ENCODE assay signal across 19 cellular contexts in genomic region chr15:90910441-90911301, GRCh38. TPM values are rescaled to one million over a fixed set of nuclear protein-coding genes. Genes with fewer than 3 reads are reported as not detected.
DNase-seq lines count a peak whose midpoint lies in the region; ATAC-seq, FAIRE-seq and TF ChIP-seq lines count a peak whose summit lies in the region.
"Had no signal": no experiment of that assay in that cellular context is flagged by ENCODE, and none has a peak within 500 bp of the region (broad histone marks: within the 10 kb centered on the region; RNA-seq: fewer than 3 reads in every experiment).

No MANE protein-coding gene starts in this region.

- H3K27me3 Mint-ChIP-seq in Calu3 (ENCODE audit: unreplicated experiment): no peaks in the 10 kb centered on the region
- H3K27me3 Mint-ChIP-seq: B cell; CD4-positive, alpha-beta T cell had no signal

- H3K9me3 ChIP-seq in right lobe of liver: no peaks in the 10 kb centered on the region
- no peaks in the 10 kb centered on the region for H3K9me3 ChIP-seq in HepG2 (ENCODE audit: low read length)
- no peaks in the 10 kb centered on the region for H3K9me3 ChIP-seq in neuronal stem cell (replicated peaks in 1 of 2; ENCODE audit: control insufficient read depth in 2 of 2, insufficient read depth in 1 of 2, low read depth in 1 of 2, low read length in 2 of 2)

- BruUV-seq in HepG2 (replicated peaks; lab: Mats Ljungman, UMichigan): no TSS peak
- no TSS peak for BruUV-seq in Calu3 (replicated peaks; lab: Mats Ljungman, UMichigan)

- FAIRE-seq in HepG2 (lab: Jason Lieb, UNC): no peak
- FAIRE-seq: A204.1, G401.6, GM12891, H1 had no signal

- intact Hi-C loops in right lobe of liver (cut with DNase I): loop anchor here in 1 of 2 donors (10.0 kb wide), 1 partner anchor 266 kb away; no protein-coding TSS in a partner anchor
- intact Hi-C loops in HepG2 (cut with micrococcal nuclease; ENCODE audit: unreplicated experiment): no loop called here
- intact Hi-C loops in dorsolateral prefrontal cortex (cut with DNase I): no loop called here
- intact Hi-C loops in Calu3 (cut with micrococcal nuclease; ENCODE audit: unreplicated experiment): no loop called here

- no peak overlapping the region for H3K27ac Mint-ChIP-seq in Calu3 (ENCODE audit: unreplicated experiment)
- H3K27ac Mint-ChIP-seq: B cell; CD4-positive, alpha-beta T cell had no signal

- TF ChIP-seq RAD21 in HepG2 (CRISPR knock-in tag; IDR thresholded peaks at IDR 0.05): no peak

- no peak overlapping the region for H3K4me3 Mint-ChIP-seq in Calu3 (ENCODE audit: low read depth, unreplicated experiment)
- H3K4me3 Mint-ChIP-seq: B cell; CD4-positive, alpha-beta T cell had no signal

- no peak overlapping the region for H4K91ac ChIP-seq in neuronal stem cell (ENCODE audit: low read depth, low read length, poor library complexity)

- peaks cover 21% of the 10 kb centered on the region for H3K36me3 Mint-ChIP-seq in Calu3 (ENCODE audit: insufficient read depth, unreplicated experiment)

- no peak overlapping the region for H2AFZ ChIP-seq in HepG2 (ENCODE audit: low read length)
- no peak overlapping the region for H2AFZ ChIP-seq in neuronal stem cell (ENCODE audit: low read length)

- H3K4me1 Mint-ChIP-seq in Calu3 (ENCODE audit: low read depth, unreplicated experiment): no peaks in the 10 kb centered on the region

- H3K9me3 Mint-ChIP-seq in Calu3 (ENCODE audit: low read depth, unreplicated experiment): no peaks in the 10 kb centered on the region
- H3K9me3 Mint-ChIP-seq: CD4-positive, alpha-beta T cell had no signal

- TF ChIP-seq EP300 in HepG2 (IDR thresholded peaks at IDR 0.05; ENCODE audit: low read depth in 2 of 2, low read length in 2 of 2) (no peak), HepG2 (CRISPR knock-in tag; IDR thresholded peaks at IDR 0.05; ENCODE audit: borderline replicate concordance) (no peak)

- no peak overlapping the region for H4K8ac ChIP-seq in neuronal stem cell (ENCODE audit: low read depth, low read length)

- no peak overlapping the region for H2AK5ac ChIP-seq in neuronal stem cell (ENCODE audit: low read depth, low read length)

- H3K4me1 ChIP-seq in right lobe of liver (peaks cover 0 to 12% (median 0%) of the 10 kb centered on the region in 4 donors), HepG2 (ENCODE audit: insufficient read depth, low read length) (no peaks in the 10 kb centered on the region), neuronal stem cell (ENCODE audit: control insufficient read depth in 2 of 2, insufficient read depth in 1 of 2, low read depth in 1 of 2, low read length in 2 of 2) (no peaks in the 10 kb centered on the region)

- WGBS in right lobe of liver (ENCODE audit: insufficient coverage, low coverage, low lambda C conversion rate, missing lambda C conversion rate): 94% methylated on average over 7 of the region's 24 CpGs
- 97% methylated on average over 11 of the region's 24 CpGs for WGBS in HepG2 (ENCODE audit: low lambda C conversion rate)
- WGBS in neuronal stem cell (ENCODE audit: extremely low coverage in 2 of 2, insufficient read length in 2 of 2, insufficient replicate concordance in 1 of 2), 2 donors: no CpG with 5 or more reads among the region's 24 CpGs

- H3K4me2 ChIP-seq in HepG2 (ENCODE audit: low read depth, low read length) (no peak overlapping the region), neuronal stem cell (ENCODE audit: insufficient read depth, low read length, poor library complexity, severe bottlenecking) (no peak overlapping the region)

- no peaks in the 10 kb centered on the region for H3K79me2 ChIP-seq in HepG2 (ENCODE audit: insufficient read depth, low read length)

- ATAC-seq in right lobe of liver: no peak
- ATAC-seq in HepG2: no peak
- no peak for ATAC-seq in GM21381 (IDR thresholded peaks at IDR 0.05; ENCODE audit: unreplicated experiment)
- ATAC-seq: HCT116 had no signal

- TF ChIP-seq POLR2A in right lobe of liver (IDR thresholded peaks at IDR 0.05): no peak
- TF ChIP-seq POLR2A in HepG2 (IDR thresholded peaks at IDR 0.05; ENCODE audit: insufficient read depth in 1 of 2, low read depth in 2 of 2, low read length in 2 of 2): no peak

- no peaks in the 10 kb centered on the region for H4K20me1 ChIP-seq in HepG2 (ENCODE audit: insufficient read depth, low read length)

- H3K23ac ChIP-seq in neuronal stem cell (ENCODE audit: low read depth, low read length, poor library complexity): peak overlapping the region; percentile 20

- in situ Hi-C loops in HepG2 (cut with HindIII; ENCODE audit: extremely low pct_ligation_motif_present, low pct_unique_long_range_greater_than_20kb): no loop called here

- no peak overlapping the region for H3K14ac ChIP-seq in neuronal stem cell (ENCODE audit: low read length)

- no peak overlapping the region for H2BK12ac ChIP-seq in neuronal stem cell (ENCODE audit: low read length)

- H2BK15ac ChIP-seq in neuronal stem cell (ENCODE audit: low read length): no peak overlapping the region

- POLR2A ChIA-PET in HepG2 (lab: Yijun Ruan, JAX): no interaction called here

- H3K9ac ChIP-seq in HepG2 (ENCODE audit: insufficient read depth, low read depth, low read length) (no peak overlapping the region), neuronal stem cell (ENCODE audit: low read depth, low read length, poor library complexity) (peak overlapping the region; percentile 21)

- H3K27ac ChIP-seq in right lobe of liver: no peak overlapping the region
- H3K27ac ChIP-seq in HepG2 (ENCODE audit: extremely low read length, insufficient read depth, low read length): no peak overlapping the region
- H3K27ac ChIP-seq in dorsolateral prefrontal cortex: peak overlapping the region in 40 of 59 donors; percentile 22 to 100 (median 98)
- H3K27ac ChIP-seq in neuronal stem cell (replicated peaks; ENCODE audit: low read length): no peak overlapping the region
- H3K27ac ChIP-seq in substantia nigra (ENCODE audit: low read depth, low read length, poor library complexity, severe bottlenecking): peak overlapping the region; percentile 6

- H3K27me3 ChIP-seq in right lobe of liver (no peaks in the 10 kb centered on the region), HepG2 (ENCODE audit: control insufficient read depth in 1 of 2, insufficient read depth in 2 of 2, low read length in 2 of 2) (no peaks in the 10 kb centered on the region), dorsolateral prefrontal cortex (no peaks in the 10 kb centered on the region), neuronal stem cell (ENCODE audit: control insufficient read depth in 3 of 3, insufficient read depth in 3 of 3, low read depth in 1 of 3, low read length in 3 of 3) (no peaks in the 10 kb centered on the region), H7 (ENCODE audit: control insufficient read depth, insufficient read depth, low read length) (no peaks in the 10 kb centered on the region)

- H3K4me3 ChIP-seq in right lobe of liver (no peak overlapping the region), HepG2 (replicated peaks in 1 of 3; ENCODE audit: insufficient read depth in 1 of 3, low read depth in 2 of 3, low read length in 3 of 3) (no peak overlapping the region), dorsolateral prefrontal cortex (no peak overlapping the region), neuronal stem cell (ENCODE audit: low read length in 2 of 2) (no peak overlapping the region), H7 (ENCODE audit: insufficient read depth, low read depth, low read length) (no peak overlapping the region)

- H3K36me3 ChIP-seq in right lobe of liver: peaks cover 5 to 89% (median 57%) of the 10 kb centered on the region in 4 donors
- H3K36me3 ChIP-seq in HepG2 (replicated peaks in 1 of 2; ENCODE audit: control insufficient read depth in 1 of 2, insufficient read depth in 2 of 2, low read length in 2 of 2): peaks cover 22 to 75% of the 10 kb centered on the region in 2 experiments
- peaks cover 64 to 94% of the 10 kb centered on the region in 2 donors for H3K36me3 ChIP-seq in neuronal stem cell (replicated peaks in 1 of 2; ENCODE audit: control insufficient read depth in 2 of 2, insufficient read depth in 2 of 2, low read length in 2 of 2)
- peaks cover 3% of the 10 kb centered on the region for H3K36me3 ChIP-seq in H7 (replicated peaks; ENCODE audit: control insufficient read depth, insufficient read depth, low read length)

- H3K18ac ChIP-seq in neuronal stem cell (ENCODE audit: low read length): no peak overlapping the region

- DNase-seq in right lobe of liver (peak in 2 of 3 donors; percentile 16 to 35), HepG2 (ENCODE audit: low spot score) (no peak), dorsolateral prefrontal cortex (no peak), neuronal stem cell (ENCODE audit: low spot score) (no peak), substantia nigra (lab: John Stamatoyannopoulos, UW) (no peak), H7 (no peak), Calu3 (no peak)
- DNase-seq: C1 segment of cervical spinal cord; CD4-positive, alpha-beta T cell; DMS153; DMS79 treated with DMSO at 0.1 percent for 48 hours; EL had no signal

- no peak for TF ChIP-seq CTCF in right lobe of liver (IDR thresholded peaks at IDR 0.05)
- TF ChIP-seq CTCF in HepG2 (CRISPR knock-in tag; IDR thresholded peaks at IDR 0.05): no peak
- no peak for TF ChIP-seq CTCF in dorsolateral prefrontal cortex (IDR thresholded peaks at IDR 0.05 in 54 of 56, conservative IDR thresholded peaks at IDR 0.05 in 2 of 56; ENCODE audit: low read depth in 1 of 56, partially characterized antibody in 56 of 56)
- TF ChIP-seq CTCF in Calu3 (IDR thresholded peaks at IDR 0.05; ENCODE audit: unreplicated experiment): no peak

- no peak overlapping the region for H3K4ac ChIP-seq in neuronal stem cell (ENCODE audit: low read length)

- no peak overlapping the region for H2BK120ac ChIP-seq in neuronal stem cell (ENCODE audit: low read depth, low read length)

- H3K79me1 ChIP-seq in neuronal stem cell (ENCODE audit: low read depth, low read length): no peaks in the 10 kb centered on the region

- peak overlapping the region; percentile 24 for H2BK5ac ChIP-seq in neuronal stem cell (ENCODE audit: low read length)

- CTCF ChIA-PET in HepG2 (lab: Yijun Ruan, JAX; ENCODE audit: low intra/inter-chr PET ratio, low total read pairs) (no interaction called here), Calu3 (lab: Charles Lee) (no interaction called here)

RNA-seq across cellular contexts. Expression of gene MAN2A2, which starts 7.6 kb away (rescaled TPM):
- 10 to 100 TPM; 41.4 to 91.6 (median 59.8) TPM for total RNA-seq in right lobe of liver
- 6.7 and 17.5 TPM in 2 replicates for total RNA-seq in HepG2 (2016; rRNA removed; fragmentation: Illumina TruSeq; extraction: Trizol)
- total RNA-seq in HepG2 (2016; cell fraction: cytosol; rRNA removed; fragmentation: Illumina TruSeq; extraction: Trizol; ENCODE audit: low read depth): 8.9 and 9.3 TPM in 2 replicates
- total RNA-seq in HepG2 (2016; cell fraction: insoluble cytoplasmic fraction; rRNA removed; fragmentation: Illumina TruSeq; extraction: Trizol): 5.6 and 21.4 TPM in 2 replicates
- 9.6 and 10.0 TPM in 2 replicates for total RNA-seq in HepG2 (2016; cell fraction: membrane; rRNA removed; fragmentation: Illumina TruSeq; extraction: Trizol)
- 31.3 and 36.5 TPM in 2 replicates for total RNA-seq in HepG2 (2016; cell fraction: nucleus; rRNA removed; fragmentation: Illumina TruSeq; extraction: Trizol)
- 43.8 and 51.5 TPM in 2 replicates for polyA plus RNA-seq in HepG2 (2011; rRNA removed)
- 18.4 and 29.4 TPM in 2 replicates for polyA plus RNA-seq in HepG2 (2011; cell fraction: cytosol; rRNA removed)
- 296 and 398 TPM in 2 replicates for polyA plus RNA-seq in HepG2 (2011; cell fraction: nucleus; rRNA removed)
- polyA plus RNA-seq in HepG2 (2012): 13.2 and 18.7 TPM in 2 replicates
- polyA plus RNA-seq in HepG2 (2016; cell fraction: cytosol; fragmentation: Illumina TruSeq; extraction: Trizol; ENCODE audit: low read depth): 1.5 and 2.3 TPM in 2 replicates
- polyA plus RNA-seq in HepG2 (2016; cell fraction: insoluble cytoplasmic fraction; fragmentation: Illumina TruSeq; extraction: Trizol; ENCODE audit: low read depth): 7.9 and 9.3 TPM in 2 replicates
- 5.8 and 8.8 TPM in 2 replicates for polyA plus RNA-seq in HepG2 (2016; cell fraction: membrane; fragmentation: Illumina TruSeq; extraction: Trizol; ENCODE audit: low read depth)
- polyA plus RNA-seq in HepG2 (2016; cell fraction: nucleus; fragmentation: Illumina TruSeq; extraction: Trizol; ENCODE audit: insufficient read depth, low read depth): 117 and 126 TPM in 2 replicates
- polyA minus RNA-seq in HepG2 (2011; rRNA and poly(A)+ RNA removed; ENCODE audit: low replicate concordance): 46.3 and 58.9 TPM in 2 replicates
- polyA minus RNA-seq in HepG2 (2011; cell fraction: cytosol; rRNA and poly(A)+ RNA removed): 16.2 and 16.4 TPM in 2 replicates
- 38.2 and 38.5 TPM in 2 replicates for polyA minus RNA-seq in HepG2 (2011; cell fraction: nucleus; rRNA and poly(A)+ RNA removed)
- total RNA-seq in dorsolateral prefrontal cortex: 100 to 1,000 TPM; 152 to 468 (median 226) TPM
- 41.6 TPM for polyA plus RNA-seq in neuronal stem cell (2013, experiment 1 of 2)
- polyA plus RNA-seq in neuronal stem cell (2013, experiment 2 of 2): 37.8 TPM
- 7.4 and 11.6 TPM in 2 replicates for total RNA-seq in H7 (2014; rRNA removed; shearing (Covaris generic))
- total RNA-seq in Calu3 (2022): 56.1 and 58.5 TPM in 2 replicates

RNA-seq across cellular contexts. Expression of gene HDDC3, which starts 21.7 kb away (rescaled TPM):
- 10 to 100 TPM in 4 of 6 experiments, 1 to 10 TPM in 2; 8.8 to 17.6 (median 11.5) TPM for total RNA-seq in right lobe of liver
- 28.3 and 30.0 TPM in 2 replicates for total RNA-seq in HepG2 (2016; rRNA removed; fragmentation: Illumina TruSeq; extraction: Trizol)
- 9.5 and 9.9 TPM in 2 replicates for total RNA-seq in HepG2 (2016; cell fraction: cytosol; rRNA removed; fragmentation: Illumina TruSeq; extraction: Trizol; ENCODE audit: low read depth)
- total RNA-seq in HepG2 (2016; cell fraction: insoluble cytoplasmic fraction; rRNA removed; fragmentation: Illumina TruSeq; extraction: Trizol): 29.5 and 31.1 TPM in 2 replicates
- total RNA-seq in HepG2 (2016; cell fraction: membrane; rRNA removed; fragmentation: Illumina TruSeq; extraction: Trizol): 19.0 and 21.4 TPM in 2 replicates
- 14.9 and 16.3 TPM in 2 replicates for total RNA-seq in HepG2 (2016; cell fraction: nucleus; rRNA removed; fragmentation: Illumina TruSeq; extraction: Trizol)
- polyA plus RNA-seq in HepG2 (2011; rRNA removed): 18.7 and 21.7 TPM in 2 replicates
- 21.7 and 23.0 TPM in 2 replicates for polyA plus RNA-seq in HepG2 (2011; cell fraction: cytosol; rRNA removed)
- 18.2 and 23.4 TPM in 2 replicates for polyA plus RNA-seq in HepG2 (2011; cell fraction: nucleus; rRNA removed)
- 12.4 and 14.3 TPM in 2 replicates for polyA plus RNA-seq in HepG2 (2012)
- 15.3 and 16.8 TPM in 2 replicates for polyA plus RNA-seq in HepG2 (2016; cell fraction: cytosol; fragmentation: Illumina TruSeq; extraction: Trizol; ENCODE audit: low read depth)
- polyA plus RNA-seq in HepG2 (2016; cell fraction: insoluble cytoplasmic fraction; fragmentation: Illumina TruSeq; extraction: Trizol; ENCODE audit: low read depth): 32.6 and 35.8 TPM in 2 replicates
- polyA plus RNA-seq in HepG2 (2016; cell fraction: membrane; fragmentation: Illumina TruSeq; extraction: Trizol; ENCODE audit: low read depth): 20.1 and 22.5 TPM in 2 replicates
- polyA plus RNA-seq in HepG2 (2016; cell fraction: nucleus; fragmentation: Illumina TruSeq; extraction: Trizol; ENCODE audit: insufficient read depth, low read depth): 23.2 and 27.0 TPM in 2 replicates
- polyA minus RNA-seq in HepG2 (2011; rRNA and poly(A)+ RNA removed; ENCODE audit: low replicate concordance): 12.2 and 28.5 TPM in 2 replicates
- 8.2 and 8.6 TPM in 2 replicates for polyA minus RNA-seq in HepG2 (2011; cell fraction: cytosol; rRNA and poly(A)+ RNA removed)
- polyA minus RNA-seq in HepG2 (2011; cell fraction: nucleus; rRNA and poly(A)+ RNA removed): 13.3 and 14.7 TPM in 2 replicates
- 10 to 100 TPM in 119 of 120 experiments, 1 to 10 TPM in 1; 8.6 to 40.8 (median 20.2) TPM for total RNA-seq in dorsolateral prefrontal cortex
- polyA plus RNA-seq in neuronal stem cell (2013, experiment 1 of 2): 17.1 TPM
- polyA plus RNA-seq in neuronal stem cell (2013, experiment 2 of 2): 16.8 TPM
- total RNA-seq in H7 (2014; rRNA removed; shearing (Covaris generic)): 16.2 and 19.4 TPM in 2 replicates
- 25.1 and 26.7 TPM in 2 replicates for total RNA-seq in Calu3 (2022)

RNA-seq across cellular contexts. Expression of gene UNC45A, which starts 24.4 kb away (rescaled TPM):
- total RNA-seq in right lobe of liver (10 to 100 TPM; 13.3 to 33.0 (median 25.4) TPM), HepG2 (2016; rRNA removed; fragmentation: Illumina TruSeq; extraction: Trizol) (39.2 and 39.7 TPM in 2 replicates), dorsolateral prefrontal cortex (10 to 100 TPM; 35.1 to 68.4 (median 47.2) TPM), Calu3 (2022) (66.5 and 66.7 TPM in 2 replicates)
- 7.4 and 8.3 TPM in 2 replicates for total RNA-seq in HepG2 (2016; cell fraction: cytosol; rRNA removed; fragmentation: Illumina TruSeq; extraction: Trizol; ENCODE audit: low read depth)
- 37.2 and 42.0 TPM in 2 replicates for total RNA-seq in HepG2 (2016; cell fraction: insoluble cytoplasmic fraction; rRNA removed; fragmentation: Illumina TruSeq; extraction: Trizol)
- 10.7 and 11.5 TPM in 2 replicates for total RNA-seq in HepG2 (2016; cell fraction: membrane; rRNA removed; fragmentation: Illumina TruSeq; extraction: Trizol)
- total RNA-seq in HepG2 (2016; cell fraction: nucleus; rRNA removed; fragmentation: Illumina TruSeq; extraction: Trizol): 29.9 and 30.4 TPM in 2 replicates
- polyA plus RNA-seq in HepG2 (2011; rRNA removed): 33.8 and 39.6 TPM in 2 replicates
- polyA plus RNA-seq in HepG2 (2011; cell fraction: cytosol; rRNA removed): 28.5 and 36.4 TPM in 2 replicates
- 128 and 143 TPM in 2 replicates for polyA plus RNA-seq in HepG2 (2011; cell fraction: nucleus; rRNA removed)
- 23.6 and 29.6 TPM in 2 replicates for polyA plus RNA-seq in HepG2 (2012)
- polyA plus RNA-seq in HepG2 (2016; cell fraction: cytosol; fragmentation: Illumina TruSeq; extraction: Trizol; ENCODE audit: low read depth): 3.2 and 3.8 TPM in 2 replicates
- 31.6 and 37.2 TPM in 2 replicates for polyA plus RNA-seq in HepG2 (2016; cell fraction: insoluble cytoplasmic fraction; fragmentation: Illumina TruSeq; extraction: Trizol; ENCODE audit: low read depth)
- polyA plus RNA-seq in HepG2 (2016; cell fraction: membrane; fragmentation: Illumina TruSeq; extraction: Trizol; ENCODE audit: low read depth): 6.4 and 8.0 TPM in 2 replicates
- 52.0 and 53.3 TPM in 2 replicates for polyA plus RNA-seq in HepG2 (2016; cell fraction: nucleus; fragmentation: Illumina TruSeq; extraction: Trizol; ENCODE audit: insufficient read depth, low read depth)
- 77.7 and 119 TPM in 2 replicates for polyA minus RNA-seq in HepG2 (2011; rRNA and poly(A)+ RNA removed; ENCODE audit: low replicate concordance)
- 23.5 and 25.8 TPM in 2 replicates for polyA minus RNA-seq in HepG2 (2011; cell fraction: cytosol; rRNA and poly(A)+ RNA removed)
- 37.1 and 48.0 TPM in 2 replicates for polyA minus RNA-seq in HepG2 (2011; cell fraction: nucleus; rRNA and poly(A)+ RNA removed)
- 29.4 TPM for polyA plus RNA-seq in neuronal stem cell (2013, experiment 1 of 2)
- 28.4 TPM for polyA plus RNA-seq in neuronal stem cell (2013, experiment 2 of 2)
- total RNA-seq in H7 (2014; rRNA removed; shearing (Covaris generic)): 85.9 and 87.2 TPM in 2 replicates

RNA-seq across cellular contexts. Expression of gene FES, which starts 26.4 kb away (rescaled TPM):
- total RNA-seq in right lobe of liver (10 to 100 TPM; 11.5 to 36.5 (median 18.5) TPM), HepG2 (2016; rRNA removed; fragmentation: Illumina TruSeq; extraction: Trizol) (8.5 and 9.5 TPM in 2 replicates), dorsolateral prefrontal cortex (10 to 100 TPM in 95 of 120 experiments, 1 to 10 TPM in 25; 5.3 to 39.5 (median 13.8) TPM), Calu3 (2022) (1.6 and 1.7 TPM in 2 replicates)
- total RNA-seq in HepG2 (2016; cell fraction: cytosol; rRNA removed; fragmentation: Illumina TruSeq; extraction: Trizol; ENCODE audit: low read depth): 3.0 and 3.5 TPM in 2 replicates
- total RNA-seq in HepG2 (2016; cell fraction: insoluble cytoplasmic fraction; rRNA removed; fragmentation: Illumina TruSeq; extraction: Trizol): 9.6 TPM in 2 replicates
- total RNA-seq in HepG2 (2016; cell fraction: membrane; rRNA removed; fragmentation: Illumina TruSeq; extraction: Trizol): 3.8 and 4.7 TPM in 2 replicates
- total RNA-seq in HepG2 (2016; cell fraction: nucleus; rRNA removed; fragmentation: Illumina TruSeq; extraction: Trizol): 5.2 and 5.4 TPM in 2 replicates
- 4.0 and 4.3 TPM in 2 replicates for polyA plus RNA-seq in HepG2 (2011; rRNA removed)
- 2.8 and 5.7 TPM in 2 replicates for polyA plus RNA-seq in HepG2 (2011; cell fraction: cytosol; rRNA removed)
- 13.7 and 22.6 TPM in 2 replicates for polyA plus RNA-seq in HepG2 (2011; cell fraction: nucleus; rRNA removed)
- polyA plus RNA-seq in HepG2 (2012): 1.3 and 1.7 TPM in 2 replicates
- polyA plus RNA-seq in HepG2 (2016; cell fraction: cytosol; fragmentation: Illumina TruSeq; extraction: Trizol; ENCODE audit: low read depth): 3.0 TPM in 2 replicates
- polyA plus RNA-seq in HepG2 (2016; cell fraction: insoluble cytoplasmic fraction; fragmentation: Illumina TruSeq; extraction: Trizol; ENCODE audit: low read depth): 6.1 and 6.9 TPM in 2 replicates
- polyA plus RNA-seq in HepG2 (2016; cell fraction: membrane; fragmentation: Illumina TruSeq; extraction: Trizol; ENCODE audit: low read depth): 2.4 TPM in 2 replicates
- polyA plus RNA-seq in HepG2 (2016; cell fraction: nucleus; fragmentation: Illumina TruSeq; extraction: Trizol; ENCODE audit: insufficient read depth, low read depth): 8.5 and 10.3 TPM in 2 replicates
- 0.37 and 5.3 TPM in 2 replicates for polyA minus RNA-seq in HepG2 (2011; rRNA and poly(A)+ RNA removed; ENCODE audit: low replicate concordance)
- 1.7 and 1.8 TPM in 2 replicates for polyA minus RNA-seq in HepG2 (2011; cell fraction: cytosol; rRNA and poly(A)+ RNA removed)
- polyA minus RNA-seq in HepG2 (2011; cell fraction: nucleus; rRNA and poly(A)+ RNA removed): 5.1 and 6.2 TPM in 2 replicates
- 2.6 TPM for polyA plus RNA-seq in neuronal stem cell (2013, experiment 1 of 2)
- polyA plus RNA-seq in neuronal stem cell (2013, experiment 2 of 2): 2.3 TPM
- total RNA-seq in H7 (2014; rRNA removed; shearing (Covaris generic)): 11.2 and 13.6 TPM in 2 replicates

RNA-seq across cellular contexts. Expression of gene FURIN, which starts 42.3 kb away (rescaled TPM):
- total RNA-seq in right lobe of liver (100 to 1,000 TPM; 122 to 232 (median 189) TPM), HepG2 (2016; rRNA removed; fragmentation: Illumina TruSeq; extraction: Trizol) (13.9 and 17.4 TPM in 2 replicates), dorsolateral prefrontal cortex (10 to 100 TPM; 28.0 to 73.1 (median 40.8) TPM), Calu3 (2022) (61.7 and 76.6 TPM in 2 replicates)
- 4.7 and 4.8 TPM in 2 replicates for total RNA-seq in HepG2 (2016; cell fraction: cytosol; rRNA removed; fragmentation: Illumina TruSeq; extraction: Trizol; ENCODE audit: low read depth)
- 10.1 and 18.5 TPM in 2 replicates for total RNA-seq in HepG2 (2016; cell fraction: insoluble cytoplasmic fraction; rRNA removed; fragmentation: Illumina TruSeq; extraction: Trizol)
- total RNA-seq in HepG2 (2016; cell fraction: membrane; rRNA removed; fragmentation: Illumina TruSeq; extraction: Trizol): 20.5 and 21.4 TPM in 2 replicates
- 17.5 and 19.5 TPM in 2 replicates for total RNA-seq in HepG2 (2016; cell fraction: nucleus; rRNA removed; fragmentation: Illumina TruSeq; extraction: Trizol)
- polyA plus RNA-seq in HepG2 (2011; rRNA removed): 15.2 and 17.3 TPM in 2 replicates
- polyA plus RNA-seq in HepG2 (2011; cell fraction: cytosol; rRNA removed): 12.0 and 18.4 TPM in 2 replicates
- polyA plus RNA-seq in HepG2 (2011; cell fraction: nucleus; rRNA removed): 17.2 and 23.0 TPM in 2 replicates
- polyA plus RNA-seq in HepG2 (2012): 4.4 and 15.3 TPM in 2 replicates
- polyA plus RNA-seq in HepG2 (2016; cell fraction: cytosol; fragmentation: Illumina TruSeq; extraction: Trizol; ENCODE audit: low read depth): 6.3 and 6.4 TPM in 2 replicates
- polyA plus RNA-seq in HepG2 (2016; cell fraction: insoluble cytoplasmic fraction; fragmentation: Illumina TruSeq; extraction: Trizol; ENCODE audit: low read depth): 14.6 and 21.4 TPM in 2 replicates
- polyA plus RNA-seq in HepG2 (2016; cell fraction: membrane; fragmentation: Illumina TruSeq; extraction: Trizol; ENCODE audit: low read depth): 19.0 and 20.4 TPM in 2 replicates
- polyA plus RNA-seq in HepG2 (2016; cell fraction: nucleus; fragmentation: Illumina TruSeq; extraction: Trizol; ENCODE audit: insufficient read depth, low read depth): 32.9 and 35.2 TPM in 2 replicates
- 33.9 and 45.0 TPM in 2 replicates for polyA minus RNA-seq in HepG2 (2011; rRNA and poly(A)+ RNA removed; ENCODE audit: low replicate concordance)
- polyA minus RNA-seq in HepG2 (2011; cell fraction: cytosol; rRNA and poly(A)+ RNA removed): 15.8 and 17.1 TPM in 2 replicates
- 6.1 and 8.6 TPM in 2 replicates for polyA minus RNA-seq in HepG2 (2011; cell fraction: nucleus; rRNA and poly(A)+ RNA removed)
- 19.3 TPM for polyA plus RNA-seq in neuronal stem cell (2013, experiment 1 of 2)
- 19.0 TPM for polyA plus RNA-seq in neuronal stem cell (2013, experiment 2 of 2)
- total RNA-seq in H7 (2014; rRNA removed; shearing (Covaris generic)): 56.5 and 68.9 TPM in 2 replicates

Comparison
In these comparisons a context has a peak if more than half of its experiments do, and no peak if none do; other contexts are left out.
1. DNase-seq: peak in right lobe of liver (2 of 3); none in HepG2 (single experiment), dorsolateral prefrontal cortex (0 of 10), neuronal stem cell (single experiment), substantia nigra (0 of 49), H7 (single experiment) and Calu3 (single experiment).
2. H3K27ac ChIP-seq: peak in dorsolateral prefrontal cortex (40 of 59) and substantia nigra (single experiment); none in right lobe of liver (0 of 3), HepG2 (single experiment) and neuronal stem cell (single experiment).